9 cellular contexts compared by ENCODE assay signal in genomic region chr14:78170203-78170602, GRCh38. TPM values are rescaled to one million over a fixed set of nuclear protein-coding genes. Genes with fewer than 3 reads are reported as not detected.
DNase-seq lines count a peak whose midpoint lies in the region; ATAC-seq and TF ChIP-seq lines count a peak whose summit lies in the region.
"Had no signal": no experiment of that assay in that cellular context is flagged by ENCODE, and none has a peak within 500 bp of the region (broad histone marks: within the 10 kb centered on the region; RNA-seq: fewer than 3 reads in every experiment).

Gene NRXN3, plus strand, starts transcription at chr14:78170373. Its CDS starts 72,721 bp downstream, at chr14:78243094.

- H3K4me3 ChIP-seq in upper lobe of left lung, result peak within 1 kb of the TSS in 3 of 4 donors; percentile 17 to 38 (median 22)
- H3K4me3 ChIP-seq in foreskin fibroblast (ENCODE audit: low read depth in 1 of 2, low read length in 2 of 2), result no peak within 1 kb of the TSS
- H3K4me3 ChIP-seq: adrenal gland had no signal

- H3K36me3 ChIP-seq in upper lobe of left lung, result no peaks in the 10 kb centered on the region
- H3K36me3 ChIP-seq: adrenal gland had no signal

- H3K27me3 ChIP-seq in upper lobe of left lung, result no peaks in the 10 kb centered on the region
- H3K27me3 ChIP-seq: adrenal gland had no signal

- TF ChIP-seq POLR2A in upper lobe of left lung (IDR thresholded peaks at IDR 0.05), result no peak

- peak; percentile 61 for DNase-seq in NCI-H82 (lab: John Stamatoyannopoulos, UW)
- DNase-seq in NCI-H82 treated with DMSO at 0.1 percent for 48 hours (lab: John Stamatoyannopoulos, UW; ENCODE audit: unreplicated experiment), result no peak
- peak; percentile 10 for DNase-seq in cerebellum (ENCODE audit: low spot score)
- peak; percentile 28 for DNase-seq in medulla oblongata (ENCODE audit: extremely low spot score)
- peak in 1 of 2 donors; percentile 26 for DNase-seq in upper lobe of left lung
- no peak for DNase-seq in foreskin fibroblast
- DNase-seq: adrenal gland had no signal

- H3K9me3 ChIP-seq in upper lobe of left lung, result no peaks in the 10 kb centered on the region
- H3K9me3 ChIP-seq: adrenal gland had no signal

- no peak for TF ChIP-seq EP300 in upper lobe of left lung (IDR thresholded peaks at IDR 0.05)

- H3K27ac ChIP-seq in upper lobe of left lung, result no peak within 1 kb of the TSS
- H3K27ac ChIP-seq: adrenal gland had no signal

- TF ChIP-seq CTCF in upper lobe of left lung (IDR thresholded peaks at IDR 0.05) (no peak), foreskin fibroblast (IDR thresholded peaks at IDR 0.05; ENCODE audit: low read depth, low read length) (no peak)

- ATAC-seq in upper lobe of left lung (ENCODE audit: low FRiP score in 2 of 2) (peak in 1 of 2 donors; percentile 27), GM19035 (IDR thresholded peaks at IDR 0.05; ENCODE audit: unreplicated experiment) (no peak), GM21737 (IDR thresholded peaks at IDR 0.05; ENCODE audit: unreplicated experiment) (no peak)

- H3K4me1 ChIP-seq in upper lobe of left lung, result peaks cover 0 to 7% (median 0%) of the 10 kb centered on the region in 4 donors
- H3K4me1 ChIP-seq: adrenal gland had no signal

- WGBS in upper lobe of left lung, 2 donors, result 3% methylated on average over 5 to 7 of the region's 7 CpGs

RNA-seq across cellular contexts. Expression of gene NRXN3, which starts in this region (rescaled TPM):
- total RNA-seq in cerebellum, result 92.6 TPM
- total RNA-seq in upper lobe of left lung, result 10 to 100 TPM in 1 of 6 donors, 1 to 10 TPM in 5; 4.4 to 14.9 (median 7.2) TPM

Comparison
In these comparisons a context has a peak if more than half of its experiments do, and no peak if none do; other contexts are left out.
1. DNase-seq: peak in NCI-H82 (single experiment), cerebellum (single experiment) and medulla oblongata (single experiment); none in NCI-H82 treated with DMSO at 0.1 percent for 48 hours (single experiment) and foreskin fibroblast (0 of 2).
2. H3K4me3 ChIP-seq: peak in upper lobe of left lung (3 of 4); none in foreskin fibroblast (0 of 2).